ENCODE assay signal across 20 cellular contexts in genomic region chr20:25991051-25991755, GRCh38.
"Had no signal": no experiment of that assay in that cellular context is flagged by ENCODE, and none has a peak within 500 bp of the region (broad histone marks: within the 10 kb centered on the region; RNA-seq: fewer than 3 reads in every experiment).

No MANE protein-coding gene starts in this region.

- DNase-seq: activated B cell treated with CpG ODN at 0.5 μM for 24 hours; activated CD4-positive, alpha-beta T cell treated with anti-CD3 and anti-CD28 coated beads for 48 hours; activated CD4-positive, alpha-beta T cell treated with anti-CD3 and anti-CD28 coated beads, Interleukin-2, amount 50 U/mL, for 1 hour; activated CD4-positive, alpha-beta T cell treated with anti-CD3 and anti-CD28 coated beads, Interleukin-2, amount 50 U/mL, for 48 hours; activated CD8-positive, alpha-beta memory T cell treated with anti-CD3 and anti-CD28 coated beads for 24 hours; activated CD8-positive, alpha-beta T cell treated with anti-CD3 and anti-CD28 coated beads for 36 hours; activated gamma-delta T cell treated with Interleukin-2 at 50 U/mL for 16 hours; activated naive CD4-positive, alpha-beta T cell treated with anti-CD3 and anti-CD28 coated beads, Interleukin-2, amount 50 U/mL, for 16 hours; activated naive CD4-positive, alpha-beta T cell treated with Interleukin-2 at 50 U/mL for 16 hours; activated T-cell treated with anti-CD3 and anti-CD28 coated beads, Interleukin-2, amount 50 U/mL, for 4 hours; amniotic stem cell; anterior cingulate cortex; brain microvascular endothelial cell; caudate nucleus; cortex of kidney; dermis blood vessel endothelial cell; effector CD4-positive, alpha-beta T cell; esophagus squamous epithelium; T-helper 2 cell had no signal

- H3K9me3 ChIP-seq: esophagus squamous epithelium had no signal

- H3K27ac ChIP-seq: brain microvascular endothelial cell, epithelial cell of prostate, esophagus squamous epithelium had no signal

- H3K4me3 ChIP-seq: esophagus squamous epithelium had no signal

- H3K36me3 ChIP-seq: brain microvascular endothelial cell, esophagus squamous epithelium had no signal

- H3K27me3 ChIP-seq: brain microvascular endothelial cell had no signal
